ENCODE assay signal across 27 cellular contexts in the genomic region with DNA sequence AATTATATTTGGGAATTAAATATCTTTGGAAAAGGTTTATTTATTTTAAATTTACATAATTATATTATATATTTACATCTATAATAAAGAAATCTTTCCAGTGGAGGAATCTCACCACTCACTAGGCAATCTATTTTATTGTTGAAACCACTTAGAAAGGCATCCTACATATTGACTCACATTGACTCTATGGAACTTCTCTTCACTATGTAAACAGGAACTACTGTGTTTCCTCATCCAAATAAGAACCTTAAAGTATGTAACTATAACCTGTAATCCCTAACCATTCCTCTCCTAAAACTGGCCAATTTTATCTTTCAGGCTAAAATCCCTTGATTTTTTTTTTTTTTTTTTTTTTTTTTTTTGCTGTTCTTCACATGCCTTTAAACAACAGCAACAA.
"Had no signal": no experiment of that assay in that cellular context is flagged by ENCODE, and none has a peak within 500 bp of the region (broad histone marks: within the 10 kb centered on the region; RNA-seq: fewer than 3 reads in every experiment).

No MANE protein-coding gene starts in this region.

- ATAC-seq: activated T-cell treated with anti-CD3 and anti-CD28 coated beads, Interleukin-2, amount 50 U/mL, for 4 hours; effector memory CD8-positive, alpha-beta T cell; gastroesophageal sphincter; left cardiac atrium; natural killer cell treated with Interleukin-12 subunit alpha and Interleukin-12 subunit beta and Interleukin-15 and Interleukin-18, amount 100 ng/mL, for 72 hours; stimulated activated memory B cell treated with anti-CD40 and anti-IgM and Interleukin-4, amounts not matched to agents 10 μg/mL and 1 μg/mL and 100 μg/mL, for 72 hours had no signal

- H3K4me3 ChIP-seq: adrenal gland, ascending aorta, colonic mucosa, dorsolateral prefrontal cortex, esophagus muscularis mucosa, gastroesophageal sphincter, ovary, prostate gland, transverse colon, uterus had no signal

- H3K4me1 ChIP-seq: adrenal gland, ascending aorta, colonic mucosa, gastroesophageal sphincter, prostate gland, transverse colon, uterus had no signal

- FAIRE-seq: endothelial cell of umbilical vein had no signal

- DNase-seq: activated B cell treated with CpG ODN at 0.5 μM for 24 hours; activated CD4-positive, alpha-beta T cell treated with anti-CD3 and anti-CD28 coated beads for 4 hours; activated CD4-positive, alpha-beta T cell treated with anti-CD3 and anti-CD28 coated beads, Interleukin-2, amount 50 U/mL, for 48 hours; activated CD8-positive, alpha-beta memory T cell treated with anti-CD3 and anti-CD28 coated beads, Interleukin-2, amount 50 U/mL, for 48 hours; activated naive CD4-positive, alpha-beta T cell; activated T-cell treated with anti-CD3 and anti-CD28 coated beads, Interleukin-2, amount 50 U/mL, for 4 hours; adrenal gland; brain microvascular endothelial cell; colonic mucosa; dorsolateral prefrontal cortex; effector memory CD8-positive, alpha-beta T cell; head of caudate nucleus; hypothalamus; islet precursor cell; left cardiac atrium; ovary; stimulated activated CD4-positive, alpha-beta T cell treated with anti-CD3 and anti-CD28 coated beads, Interleukin-1b, Interleukin-23, amount 100 ng/mL, for 48 hours; T1000; transverse colon; uterus had no signal

- H3K36me3 ChIP-seq: adrenal gland, ascending aorta, brain microvascular endothelial cell, colonic mucosa, esophagus muscularis mucosa, gastroesophageal sphincter, ovary, prostate gland, transverse colon, uterus had no signal

- H3K9me3 ChIP-seq: adrenal gland, ascending aorta, colonic mucosa, esophagus muscularis mucosa, gastroesophageal sphincter, ovary, prostate gland, transverse colon, uterus had no signal

- H3K27me3 ChIP-seq: adrenal gland, ascending aorta, brain microvascular endothelial cell, colonic mucosa, dorsolateral prefrontal cortex, esophagus muscularis mucosa, gastroesophageal sphincter, ovary, transverse colon, uterus had no signal

- H3K27ac ChIP-seq: adrenal gland, ascending aorta, brain microvascular endothelial cell, colonic mucosa, dorsolateral prefrontal cortex, esophagus muscularis mucosa, gastroesophageal sphincter, ovary, prostate gland, transverse colon, uterus had no signal
